In genomic region chr17:47310186-47310733, GRCh38 we compare ENCODE assay signal across 18 cellular contexts. TPM values are rescaled to one million over a fixed set of nuclear protein-coding genes. Genes with fewer than 3 reads are reported as not detected.
DNase-seq lines count a peak whose midpoint lies in the region; ATAC-seq and TF ChIP-seq lines count a peak whose summit lies in the region.
"Had no signal": no experiment of that assay in that cellular context is flagged by ENCODE, and none has a peak within 500 bp of the region (broad histone marks: within the 10 kb centered on the region; RNA-seq: fewer than 3 reads in every experiment).

No MANE protein-coding gene starts in this region.

- peak; percentile 56 for ATAC-seq in GM23338
- ATAC-seq: K562 had no signal

- no peaks in the 10 kb centered on the region for H3K79me2 ChIP-seq in GM23338 (replicated peaks; ENCODE audit: insufficient read depth)
- H3K79me2 ChIP-seq in parathyroid adenoma, result no peaks in the 10 kb centered on the region

- no peaks in the 10 kb centered on the region for H4K20me1 ChIP-seq in GM23338 (replicated peaks; ENCODE audit: insufficient read depth)

- H3K27me3 ChIP-seq in GM23338 (ENCODE audit: insufficient read depth), result no peaks in the 10 kb centered on the region
- H3K27me3 ChIP-seq in endodermal cell (ENCODE audit: control insufficient read depth, insufficient read depth, low read length, poor library complexity, severe bottlenecking), result no peaks in the 10 kb centered on the region
- no peaks in the 10 kb centered on the region for H3K27me3 ChIP-seq in parathyroid adenoma (ENCODE audit: control insufficient read depth, insufficient read depth, low read length)
- H3K27me3 ChIP-seq: Peyer's patch had no signal

- H3K9me3 Mint-ChIP-seq in GM23338 (no peaks in the 10 kb centered on the region; the same call in 1 of the 3 replicates), endodermal cell (no peaks in the 10 kb centered on the region)
- H3K9me3 Mint-ChIP-seq: CD4-positive, alpha-beta memory T cell had no signal

- H3K36me3 Mint-ChIP-seq in GM23338 (ENCODE audit: low read depth) (no peaks in the 10 kb centered on the region), endodermal cell (ENCODE audit: low read depth) (no peaks in the 10 kb centered on the region)
- H3K36me3 Mint-ChIP-seq: CD4-positive, alpha-beta memory T cell had no signal

- H3K27me3 Mint-ChIP-seq in GM23338 (ENCODE audit: insufficient read depth, low read depth, poor library complexity) (no peaks in the 10 kb centered on the region), endodermal cell (ENCODE audit: insufficient read depth) (no peaks in the 10 kb centered on the region)
- H3K27me3 Mint-ChIP-seq: B cell had no signal

- no peak overlapping the region for H3K4me3 ChIP-seq in GM23338
- H3K4me3 ChIP-seq in endodermal cell (ENCODE audit: low read length), result no peak overlapping the region
- H3K4me3 ChIP-seq in parathyroid adenoma (ENCODE audit: low read depth, low read length), result no peak overlapping the region
- H3K4me3 ChIP-seq: GM23248, K562, Peyer's patch had no signal

- H3K27ac ChIP-seq in GM23338 (ENCODE audit: low read depth), result no peak overlapping the region
- no peak overlapping the region for H3K27ac ChIP-seq in endodermal cell (ENCODE audit: low read depth, low read length)
- peak overlapping the region; percentile 13 for H3K27ac ChIP-seq in parathyroid adenoma
- H3K27ac ChIP-seq: GM23248, Peyer's patch had no signal

- DNase-seq in GM23338 (ENCODE audit: low spot score) (no peak), NCI-H146 treated with DMSO at 0.1 percent for 48 hours (lab: John Stamatoyannopoulos, UW; ENCODE audit: unreplicated experiment) (peak; percentile 90), endodermal cell (peak; percentile 82), NCI-H446 treated with DMSO at 0.1 percent for 48 hours (lab: John Stamatoyannopoulos, UW) (no peak), posterior vena cava (ENCODE audit: low spot score) (no peak), NCI-H2196 treated with DMSO at 0.1 percent for 48 hours (lab: John Stamatoyannopoulos, UW; ENCODE audit: unreplicated experiment) (no peak)
- DNase-seq: CD4-positive, alpha-beta memory T cell; DMS79 treated with DMSO at 0.1 percent for 48 hours; GM23248; NCI-H1092; NCI-H1930; NCI-H2227 treated with DMSO at 0.1 percent for 48 hours; NCI-H526; Peyer's patch; SHP77 had no signal

- H3F3A ChIP-seq in GM23338 (replicated peaks; ENCODE audit: low read depth), result no peaks in the 10 kb centered on the region

- intact Hi-C loops in posterior vena cava (cut with DNase I), result no loop called here

- H3K4me2 ChIP-seq in GM23338 (no peak overlapping the region), parathyroid adenoma (ENCODE audit: low read length) (no peak overlapping the region)

- H3K4me1 Mint-ChIP-seq in GM23338 (peaks cover 8% of the 10 kb centered on the region), endodermal cell (peaks cover 31% of the 10 kb centered on the region)

- H3K4me1 ChIP-seq in GM23338 (ENCODE audit: insufficient read depth) (no peaks in the 10 kb centered on the region), endodermal cell (ENCODE audit: control insufficient read depth, insufficient read depth, low read length) (peaks cover 14% of the 10 kb centered on the region), parathyroid adenoma (peaks cover 11% of the 10 kb centered on the region)

- no peaks in the 10 kb centered on the region for H3K9me2 ChIP-seq in GM23338 (ENCODE audit: insufficient read depth)

- no peak overlapping the region for H3K27ac Mint-ChIP-seq in GM23338
- peak overlapping the region; percentile 84 for H3K27ac Mint-ChIP-seq in endodermal cell
- H3K27ac Mint-ChIP-seq: B cell; CD4-positive, alpha-beta memory T cell had no signal

- no peak for TF ChIP-seq CTCF in GM23338 (conservative IDR thresholded peaks at IDR 0.05; ENCODE audit: low read depth in 2 of 2)
- TF ChIP-seq CTCF in endodermal cell (conservative IDR thresholded peaks at IDR 0.05), result no peak
- no peak for TF ChIP-seq CTCF in parathyroid adenoma (IDR thresholded peaks at IDR 0.05)

- no peak overlapping the region for H3K4me3 Mint-ChIP-seq in GM23338
- no peak overlapping the region for H3K4me3 Mint-ChIP-seq in endodermal cell
- H3K4me3 Mint-ChIP-seq: B cell; CD4-positive, alpha-beta memory T cell had no signal

- H3K36me3 ChIP-seq in GM23338 (ENCODE audit: insufficient read depth) (no peaks in the 10 kb centered on the region), endodermal cell (ENCODE audit: control insufficient read depth, insufficient read depth, low read length) (no peaks in the 10 kb centered on the region), parathyroid adenoma (ENCODE audit: control insufficient read depth, insufficient read depth, low read length) (no peaks in the 10 kb centered on the region)
- H3K36me3 ChIP-seq: Peyer's patch had no signal

- no peak overlapping the region for H2AFZ ChIP-seq in GM23338
- H2AFZ ChIP-seq in parathyroid adenoma, result peak overlapping the region; percentile 56
- H2AFZ ChIP-seq: GM23248 had no signal

- H3K9ac ChIP-seq in endodermal cell (ENCODE audit: extremely low read depth, low read length, poor library complexity, severe bottlenecking) (no peak overlapping the region), parathyroid adenoma (no peak overlapping the region)
- H3K9ac ChIP-seq: GM23248 had no signal

- H3K9me3 ChIP-seq in endodermal cell (ENCODE audit: control insufficient read depth, low read length), result no peaks in the 10 kb centered on the region
- no peaks in the 10 kb centered on the region for H3K9me3 ChIP-seq in parathyroid adenoma (ENCODE audit: control insufficient read depth, low read length)
- H3K9me3 ChIP-seq: Peyer's patch had no signal

- WGBS in endodermal cell (ENCODE audit: insufficient coverage in 1 of 2, insufficient read length in 1 of 2), 2 experiments, result 61 to 72% methylated on average over 2 to 4 of the region's 4 CpGs

TF ChIP-seq in GM23338, 12 proteins besides CTCF, POLR2A, EP300 and RAD21 (continues in another document):
- TF ChIP-seq REST (IDR thresholded peaks at IDR 0.05; ENCODE audit: unreplicated experiment) (no peak), EZH2 (IDR thresholded peaks at IDR 0.05; ENCODE audit: low read depth, unreplicated experiment) (no peak), ZNF114 (CRISPR knock-in tag; IDR thresholded peaks at IDR 0.05) (no peak), EZH2phosphoT487 (IDR thresholded peaks at IDR 0.05; ENCODE audit: unreplicated experiment) (no peak), ETS1 (IDR thresholded peaks at IDR 0.05) (no peak), NANOG (IDR thresholded peaks at IDR 0.05; ENCODE audit: borderline replicate concordance) (no peak), CREB1 (CRISPR knock-in tag; IDR thresholded peaks at IDR 0.05; ENCODE audit: low read depth) (no peak), ZNF331 (CRISPR knock-in tag; IDR thresholded peaks at IDR 0.05; ENCODE audit: low read depth) (no peak), JUNB (IDR thresholded peaks at IDR 0.05; ENCODE audit: unreplicated experiment) (no peak), STAT1 (IDR thresholded peaks at IDR 0.05; ENCODE audit: unreplicated experiment) (no peak), POLR2AphosphoS5 (IDR thresholded peaks at IDR 0.05; ENCODE audit: low read depth) (no peak)

RNA-seq across cellular contexts. Expression of gene EFCAB13, which starts 13.5 kb away (rescaled TPM):
- 3.6 and 4.1 TPM in 2 replicates for total RNA-seq in GM23338 (2014; rRNA removed; shearing (Covaris generic))
- polyA plus RNA-seq in GM23338 (2016; fragmentation: Nextera tagmentation; extraction: Ambion mirVana), result 3.3 and 5.4 TPM in 2 replicates
- total RNA-seq in endodermal cell, result 1 to 10 TPM; 4.3 to 8.9 TPM
- 0.89 TPM for polyA plus RNA-seq in endodermal cell (2013, experiment 1 of 2)
- polyA plus RNA-seq in endodermal cell (2013, experiment 2 of 2), result 0.99 TPM
- total RNA-seq in posterior vena cava, result 10 to 100 TPM in 1 of 2 donors, 1 to 10 TPM in 1; 6.5 to 12.2 TPM

RNA-seq across cellular contexts. Expression of gene ITGB3, which starts 56.6 kb away (rescaled TPM):
- 0.52 TPM in 1 of 2 replicates, not detected in the other for total RNA-seq in GM23338 (2014; rRNA removed; shearing (Covaris generic))
- polyA plus RNA-seq in GM23338 (2016; fragmentation: Nextera tagmentation; extraction: Ambion mirVana), result 0.07 TPM in 1 of 2 replicates, not detected in the other
- under 1 TPM; 0.51 to 0.73 TPM for total RNA-seq in endodermal cell
- 0.18 TPM for polyA plus RNA-seq in endodermal cell (2013, experiment 1 of 2)
- 0.33 TPM for polyA plus RNA-seq in endodermal cell (2013, experiment 2 of 2)
- 10 to 100 TPM; 32.1 to 53.5 TPM for total RNA-seq in posterior vena cava
- total RNA-seq: CD4-positive, alpha-beta memory T cell had no signal
- polyA plus RNA-seq: CD4-positive, alpha-beta memory T cell had no signal

Comparison
In these comparisons a context has a peak if more than half of its experiments do, and no peak if none do; other contexts are left out.
1. DNase-seq: peak in NCI-H146 treated with DMSO at 0.1 percent for 48 hours (single experiment) and endodermal cell (single experiment); none in GM23338 (single experiment), NCI-H446 treated with DMSO at 0.1 percent for 48 hours (single experiment), posterior vena cava (single experiment) and NCI-H2196 treated with DMSO at 0.1 percent for 48 hours (single experiment).
2. RNA of gene ITGB3, which starts 56.6 kb away (total RNA-seq): 32.1 to 53.5 TPM in posterior vena cava; 0.51 to 0.73 TPM in endodermal cell and 0.52 TPM in GM23338; every median in the first group is over 10 times any median in the second.